13 cellular contexts compared by ENCODE assay signal in the genomic region with DNA sequence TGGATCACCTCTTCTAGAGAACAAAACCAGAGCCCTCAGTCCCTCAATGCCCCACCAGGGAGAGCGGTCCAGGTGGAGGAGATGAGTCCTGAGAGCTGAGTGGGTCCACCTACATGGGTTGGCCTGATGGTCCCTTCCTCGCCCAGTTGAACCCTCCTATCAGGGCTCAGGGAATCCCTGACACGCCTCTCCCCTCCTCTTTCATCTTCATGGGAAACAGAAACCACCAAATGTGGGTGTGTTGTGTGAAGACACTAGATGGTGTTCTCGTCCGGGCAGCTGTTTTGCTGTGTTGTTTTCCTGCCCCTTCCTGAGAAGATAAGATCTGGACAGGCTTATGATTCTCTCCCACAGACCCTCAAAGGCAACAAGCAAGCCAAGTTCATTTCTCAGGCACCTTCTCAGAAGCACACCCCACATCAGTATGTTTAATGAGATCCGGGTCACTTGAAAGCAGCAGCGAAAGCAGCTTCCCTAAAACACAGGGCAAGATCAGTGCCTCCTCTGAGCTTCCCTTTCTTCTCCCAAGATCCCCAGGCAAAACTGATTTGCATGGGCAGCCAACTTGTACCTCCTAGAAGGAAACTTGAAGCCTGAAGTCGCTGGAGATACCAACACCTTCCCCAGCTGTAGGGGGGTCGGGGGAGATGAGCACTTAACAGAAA. TPM values are rescaled to one million over a fixed set of nuclear protein-coding genes. Genes with fewer than 3 reads are reported as not detected.
A peak's percentile ranks its signal among the peaks of the same experiment; 100 is the strongest.
DNase-seq lines count a peak whose midpoint lies in the region; ATAC-seq and TF ChIP-seq lines count a peak whose summit lies in the region.
"Had no signal": no experiment of that assay in that cellular context is flagged by ENCODE, and none has a peak within 500 bp of the region (broad histone marks: within the 10 kb centered on the region; RNA-seq: fewer than 3 reads in every experiment).

No MANE protein-coding gene starts in this region.

- H2AFZ ChIP-seq in Loucy (ENCODE audit: low read length) = 0 out of 2 replicates have a peak overlapping the region, but pooled peaks have one; percentile 22

- H3K27ac Mint-ChIP-seq in naive thymus-derived CD8-positive, alpha-beta T cell = peak overlapping the region in 7 of 10 donors; percentile 17 to 76 (median 64)

- DNase-seq in NOMO-1 treated with DMSO at 0.1 percent for 48 hours (lab: John Stamatoyannopoulos, UW; ENCODE audit: unreplicated experiment) = peak; percentile 13
- no peak for DNase-seq in NOMO-1 (lab: John Stamatoyannopoulos, UW; ENCODE audit: unreplicated experiment in 2 of 2)
- DNase-seq in naive thymus-derived CD8-positive, alpha-beta T cell = no peak
- DNase-seq in NCI-H1105 treated with DMSO at 0.1 percent for 48 hours (lab: John Stamatoyannopoulos, UW) = no peak
- DNase-seq in SJCRH30 = no peak
- DNase-seq in SW 1271 (lab: John Stamatoyannopoulos, UW) = no peak
- DNase-seq: 8988T; activated CD8-positive, alpha-beta memory T cell treated with anti-CD3 and anti-CD28 coated beads, Interleukin-2, amount 50 U/mL, for 4 hours; NCI-H446 treated with DMSO at 0.1 percent for 48 hours had no signal

- H3K36me3 ChIP-seq in Loucy (ENCODE audit: insufficient read depth, low read length) (no peaks in the 10 kb centered on the region), SJCRH30 (no peaks in the 10 kb centered on the region)

- POLR2A ChIA-PET in naive thymus-derived CD8-positive, alpha-beta T cell (lab: Charles Lee) = interaction anchor here (0.6 to 1.6 kb wide), 2 partner anchors 35 to 440 kb away, joined by 4 to 7 read pairs; a partner anchor contains a TSS

- peak overlapping the region in 6 of 10 donors; percentile 5 to 74 (median 35) for H3K4me3 Mint-ChIP-seq in naive thymus-derived CD8-positive, alpha-beta T cell

- no peaks in the 10 kb centered on the region for H3K27me3 Mint-ChIP-seq in naive thymus-derived CD8-positive, alpha-beta T cell

- H3K79me2 ChIP-seq in Loucy (ENCODE audit: insufficient read depth, low read length) = no peaks in the 10 kb centered on the region

- no peak overlapping the region for H3K4me3 ChIP-seq in Loucy (ENCODE audit: low read length, poor library complexity, severe bottlenecking)
- H3K4me3 ChIP-seq in SJCRH30 = no peak overlapping the region

- peaks cover 49% of the 10 kb centered on the region for H3K4me1 ChIP-seq in Loucy (ENCODE audit: insufficient read depth, low read length, poor library complexity, severe bottlenecking)
- H3K4me1 ChIP-seq in SJCRH30 = no peaks in the 10 kb centered on the region

- no peaks in the 10 kb centered on the region for H3K9me3 Mint-ChIP-seq in naive thymus-derived CD8-positive, alpha-beta T cell

- no peaks in the 10 kb centered on the region for H4K20me1 ChIP-seq in Loucy (ENCODE audit: insufficient read depth, low read length, poor library complexity, severe bottlenecking)

- H3K9ac ChIP-seq in Loucy (ENCODE audit: low read depth, low read length, poor library complexity, severe bottlenecking) = no peak overlapping the region

- no peaks in the 10 kb centered on the region for H3F3A ChIP-seq in Loucy (ENCODE audit: low read depth)

- H3K9me2 ChIP-seq in Loucy (replicated peaks; ENCODE audit: low read depth, low read length) = no peaks in the 10 kb centered on the region

- H3K27ac ChIP-seq in SJCRH30 = no peak overlapping the region

- TF ChIP-seq CTCF in Loucy (conservative IDR thresholded peaks at IDR 0.05; ENCODE audit: low read length) = no peak

- no peaks in the 10 kb centered on the region for H3K36me3 Mint-ChIP-seq in naive thymus-derived CD8-positive, alpha-beta T cell

- peak overlapping the region; percentile 14 for H3K4me2 ChIP-seq in Loucy (ENCODE audit: low read depth, low read length, poor library complexity, severe bottlenecking)

- H3K9me3 ChIP-seq in Loucy (ENCODE audit: insufficient read depth, low read depth, low read length) (no peaks in the 10 kb centered on the region), SJCRH30 (replicated peaks) (no peaks in the 10 kb centered on the region)

- ATAC-seq in GM21576 (IDR thresholded peaks at IDR 0.05; ENCODE audit: unreplicated experiment) = peak; percentile 34
- ATAC-seq in naive thymus-derived CD8-positive, alpha-beta T cell = no peak

- H3K4me1 Mint-ChIP-seq in naive thymus-derived CD8-positive, alpha-beta T cell = peaks cover 18 to 71% (median 43%) of the 10 kb centered on the region in 4 donors

- no peaks in the 10 kb centered on the region for H3K27me3 ChIP-seq in Loucy (ENCODE audit: insufficient read depth, low read length, poor library complexity, severe bottlenecking)
- H3K27me3 ChIP-seq in SJCRH30 = no peaks in the 10 kb centered on the region

RNA-seq across cellular contexts. Expression of a gene that starts 35.3 kb away (rescaled TPM):
- 1 to 10 TPM; 4.4 to 7.2 TPM for total RNA-seq in naive thymus-derived CD8-positive, alpha-beta T cell
- polyA plus RNA-seq in naive thymus-derived CD8-positive, alpha-beta T cell = under 1 TPM; 0.12 to 0.41 (median 0.24) TPM
- not detected in 2 replicates for total RNA-seq in SJCRH30 (2014; rRNA removed; shearing (Covaris generic))
- total RNA-seq: endothelial cell of umbilical vein, lung microvascular endothelial cell had no signal
- polyA plus RNA-seq: endothelial cell of umbilical vein had no signal
